8 cellular contexts compared by ENCODE assay signal in genomic region chr2:10382313-10383061, GRCh38.
DNase-seq lines count a peak whose midpoint lies in the region; ATAC-seq and TF ChIP-seq lines count a peak whose summit lies in the region.

No MANE protein-coding gene starts in this region.

- H3K4me1 ChIP-seq in testis, result peaks cover 26% of the 10 kb centered on the region

- H3K9me3 ChIP-seq in testis, result no peaks in the 10 kb centered on the region

- no peak overlapping the region for H3K4me3 ChIP-seq in testis

- peak; percentile 24 to 43 for DNase-seq in stimulated activated CD4-positive, alpha-beta T cell treated with anti-CD3 and anti-CD28 coated beads, Interleukin-2, amount 100 ng/mL, for 24 hours
- no peak for DNase-seq in stimulated activated CD4-positive, alpha-beta T cell treated with anti-CD3 and anti-CD28 coated beads, Interleukin-2, amount 100 ng/mL, for 48 hours
- DNase-seq in T-helper 9 cell, result peak; percentile 12
- DNase-seq in left cardiac atrium, result peak; percentile 49
- DNase-seq in testis, result peak; percentile 44
- no peak for DNase-seq in NCI-H526 treated with DMSO at 0.1 percent for 48 hours (lab: John Stamatoyannopoulos, UW)
- DNase-seq in D341Med (ENCODE audit: low spot score), result no peak

- H3K36me3 ChIP-seq in testis (ENCODE audit: low read depth, missing control alignments), result no peaks in the 10 kb centered on the region

- no peak for TF ChIP-seq POLR2A in testis (IDR thresholded peaks at IDR 0.05)

- intact Hi-C loops in left cardiac atrium (cut with DNase I) (no loop called here), testis (cut with DNase I; ENCODE audit: low total_unique reads) (no loop called here)

- ATAC-seq in HG03457 (IDR thresholded peaks at IDR 0.05; ENCODE audit: unreplicated experiment), result peak; percentile 50
- ATAC-seq in left cardiac atrium, result peak; percentile 45 to 53

- H3K27me3 ChIP-seq in testis, result no peaks in the 10 kb centered on the region

- no peak overlapping the region for H3K27ac ChIP-seq in testis

- TF ChIP-seq CTCF in testis (IDR thresholded peaks at IDR 0.05), result no peak

- WGBS in testis, 2 donors, result 52 to 71% methylated on average over 18 of the region's 18 CpGs

Comparison
In these comparisons a context has a peak if more than half of its experiments do, and no peak if none do; other contexts are left out.
1. DNase-seq: peak in stimulated activated CD4-positive, alpha-beta T cell treated with anti-CD3 and anti-CD28 coated beads, Interleukin-2, amount 100 ng/mL, for 24 hours (2 of 2), T-helper 9 cell (single experiment), left cardiac atrium (single experiment) and testis (single experiment); none in stimulated activated CD4-positive, alpha-beta T cell treated with anti-CD3 and anti-CD28 coated beads, Interleukin-2, amount 100 ng/mL, for 48 hours (0 of 2), NCI-H526 treated with DMSO at 0.1 percent for 48 hours (single experiment) and D341Med (single experiment).